Comparison of ENCODE assay signal across 17 cellular contexts in the genomic region with DNA sequence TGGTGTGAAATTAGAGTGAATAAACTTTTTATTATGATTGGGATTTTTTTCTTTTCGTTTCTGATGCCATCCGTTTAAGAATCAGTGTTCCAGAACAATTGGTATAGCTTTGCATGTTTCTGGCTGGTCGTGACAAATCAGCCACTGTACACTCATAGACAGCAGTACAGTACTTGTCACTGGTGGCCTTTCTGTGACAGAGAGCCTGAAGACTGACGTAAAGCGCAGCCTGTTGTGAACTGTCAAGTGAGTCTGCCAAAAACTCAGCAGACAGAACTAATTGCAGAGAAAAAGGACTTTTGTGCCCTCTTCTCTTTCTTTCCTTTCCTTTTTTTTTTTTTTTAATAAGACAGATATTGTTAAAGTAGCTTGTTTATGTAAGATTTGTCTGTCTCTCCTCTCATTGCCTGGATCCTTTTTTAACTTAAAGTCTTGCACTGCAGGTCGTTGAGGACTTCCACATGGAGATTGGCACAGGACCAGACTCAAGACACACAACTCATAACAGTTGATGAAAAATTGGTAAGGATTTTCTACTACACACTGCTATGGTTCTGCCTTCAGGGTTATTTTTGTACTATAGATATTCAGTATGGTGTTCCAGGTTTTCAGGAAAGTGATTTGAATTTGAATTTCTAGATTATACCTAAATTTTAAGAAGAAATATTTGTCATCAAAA. TPM values are rescaled to one million over a fixed set of nuclear protein-coding genes. Genes with fewer than 3 reads are reported as not detected.
DNase-seq lines count a peak whose midpoint lies in the region; ATAC-seq and TF ChIP-seq lines count a peak whose summit lies in the region.
"Had no signal": no experiment of that assay in that cellular context is flagged by ENCODE, and none has a peak within 500 bp of the region (broad histone marks: within the 10 kb centered on the region; RNA-seq: fewer than 3 reads in every experiment).

No MANE protein-coding gene starts in this region.

- TF ChIP-seq CTCF in brain (conservative IDR thresholded peaks at IDR 0.05): no peak
- no peak for TF ChIP-seq CTCF in heart left ventricle (IDR thresholded peaks at IDR 0.05)
- no peak for TF ChIP-seq CTCF in psoas muscle (IDR thresholded peaks at IDR 0.05)
- no peak for TF ChIP-seq CTCF in tibial artery (IDR thresholded peaks at IDR 0.05)
- TF ChIP-seq CTCF in breast epithelium (IDR thresholded peaks at IDR 0.05): no peak

- ATAC-seq in heart left ventricle (peak; percentile 89 to 97 (median 94)), psoas muscle (peak; percentile 83 to 91 (median 88))
- ATAC-seq: GM12878, mucosa of descending colon had no signal

- peaks cover 0 to 43% (median 25%) of the 10 kb centered on the region in 9 donors for H3K36me3 ChIP-seq in heart left ventricle
- peaks cover 0 to 35% of the 10 kb centered on the region in 2 donors for H3K36me3 ChIP-seq in psoas muscle (ENCODE audit: insufficient read depth in 1 of 2, low read depth in 1 of 2)
- peaks cover 9 to 25% (median 11%) of the 10 kb centered on the region in 3 donors for H3K36me3 ChIP-seq in tibial artery
- no peaks in the 10 kb centered on the region for H3K36me3 ChIP-seq in breast epithelium

- DNase-seq in NCI-H82 (lab: John Stamatoyannopoulos, UW) (peak; percentile 3), NCI-H82 treated with DMSO at 0.1 percent for 48 hours (lab: John Stamatoyannopoulos, UW; ENCODE audit: unreplicated experiment) (no peak), heart left ventricle (peak in 2 of 5 donors; percentile 25 to 61), psoas muscle (no peak), NCI-H748 (lab: John Stamatoyannopoulos, UW; ENCODE audit: unreplicated experiment) (no peak), tibial artery (no peak), breast epithelium (ENCODE audit: low spot score in 2 of 2) (no peak)
- DNase-seq: activated CD8-positive, alpha-beta memory T cell treated with anti-CD3 and anti-CD28 coated beads, Interleukin-2, amount 50 U/mL, for 4 hours; activated naive CD4-positive, alpha-beta T cell; effector memory CD4-positive, alpha-beta T cell; MM.1S; mucosa of descending colon; occipital lobe; stimulated activated naive CD4-positive, alpha-beta T cell treated with Interleukin-2 at 50 U/mL for 16 hours; T-helper 2 cell had no signal

- no peaks in the 10 kb centered on the region for H3K9me3 ChIP-seq in heart left ventricle
- no peaks in the 10 kb centered on the region for H3K9me3 ChIP-seq in psoas muscle
- H3K9me3 ChIP-seq in tibial artery: no peaks in the 10 kb centered on the region
- no peaks in the 10 kb centered on the region for H3K9me3 ChIP-seq in breast epithelium
- H3K9me3 ChIP-seq: mucosa of descending colon had no signal

- H3K36me3 Mint-ChIP-seq in brain: peaks cover 56% of the 10 kb centered on the region

- H3K27me3 ChIP-seq in heart left ventricle (no peaks in the 10 kb centered on the region), psoas muscle (ENCODE audit: insufficient read depth in 3 of 3, low read length in 2 of 3) (no peaks in the 10 kb centered on the region), tibial artery (no peaks in the 10 kb centered on the region), breast epithelium (no peaks in the 10 kb centered on the region)

- H3K4me3 Mint-ChIP-seq in brain: no peak overlapping the region

- intact Hi-C loops in heart left ventricle (cut with DNase I) (no loop called here), psoas muscle (cut with DNase I) (no loop called here), tibial artery (cut with DNase I; ENCODE audit: low total_unique reads) (no loop called here), breast epithelium (cut with DNase I; ENCODE audit: low total_unique reads) (no loop called here)

- H3K4me1 ChIP-seq in heart left ventricle: peaks cover 4 to 33% (median 13%) of the 10 kb centered on the region in 12 donors
- peaks cover 19% of the 10 kb centered on the region for H3K4me1 ChIP-seq in psoas muscle
- peaks cover 0 to 11% (median 0%) of the 10 kb centered on the region in 4 donors for H3K4me1 ChIP-seq in tibial artery
- no peaks in the 10 kb centered on the region for H3K4me1 ChIP-seq in breast epithelium

- no peaks in the 10 kb centered on the region for H3K27me3 Mint-ChIP-seq in brain

- WGBS in heart left ventricle, 4 donors: 37 to 40% (median 39%) methylated on average over 6 of the region's 6 CpGs
- WGBS in psoas muscle, 3 donors: 26 to 39% (median 38%) methylated on average over 6 of the region's 6 CpGs

- peaks cover 4 to 9% (median 7%) of the 10 kb centered on the region in 5 experiments for H3K9me3 Mint-ChIP-seq in brain

- H3K4me3 ChIP-seq in heart left ventricle (no peak overlapping the region), psoas muscle (no peak overlapping the region), tibial artery (no peak overlapping the region), breast epithelium (no peak overlapping the region)
- H3K4me3 ChIP-seq: GM12878, mucosa of descending colon had no signal

- H3K4me1 Mint-ChIP-seq in brain: peaks cover 19% of the 10 kb centered on the region

- H3K27ac ChIP-seq in heart left ventricle (peak overlapping the region in 1 of 12 donors; percentile 25), psoas muscle (peak overlapping the region; percentile 5), tibial artery (no peak overlapping the region), breast epithelium (no peak overlapping the region)

- no peak for TF ChIP-seq POLR2A in heart left ventricle (IDR thresholded peaks at IDR 0.05)
- no peak for TF ChIP-seq POLR2A in breast epithelium (IDR thresholded peaks at IDR 0.05)

- H3K27ac Mint-ChIP-seq in brain: peak overlapping the region in 4 of 5 experiments; percentile 14 to 66 (median 34)

RNA-seq across cellular contexts. Expression of a gene that starts 42.7 kb away (rescaled TPM):
- polyA plus RNA-seq in brain (ENCODE audit: insufficient read depth, low read depth, low replicate concordance): 79.4 TPM
- 100 to 1,000 TPM; 109 to 259 (median 185) TPM for total RNA-seq in heart left ventricle
- 100 to 1,000 TPM; 134 to 209 TPM for polyA plus RNA-seq in heart left ventricle
- 100 to 1,000 TPM; 103 to 202 (median 153) TPM for total RNA-seq in psoas muscle
- 100 to 1,000 TPM; 103 to 250 (median 211) TPM for polyA plus RNA-seq in psoas muscle
- 100 to 1,000 TPM in 1 of 3 donors, 10 to 100 TPM in 2; 93.7 to 104 (median 94.1) TPM for total RNA-seq in breast epithelium
